In genomic region chr6:34465551-34466241, GRCh38 we compare ENCODE assay signal across 7 cellular contexts.
A peak's percentile ranks its signal among the peaks of the same experiment; 100 is the strongest.
DNase-seq lines count a peak whose midpoint lies in the region; ATAC-seq lines count a peak whose summit lies in the region.

TSS of gene PACSIN1 (plus strand) at chr6:34466076. CDS start at chr6:34526306, 60,230 bp downstream.

- no peaks in the 10 kb centered on the region for H3K9me3 ChIP-seq in iPS-15b (ENCODE audit: control insufficient read depth, insufficient read depth, low read length)
- no peaks in the 10 kb centered on the region for H3K9me3 ChIP-seq in stomach smooth muscle (ENCODE audit: control insufficient read depth in 2 of 2, low read length in 2 of 2)

- DNase-seq in EH (ENCODE audit: low read depth) (peak; percentile 19), NCI-H146 treated with DMSO at 0.1 percent for 48 hours (lab: John Stamatoyannopoulos, UW; ENCODE audit: unreplicated experiment) (peak; percentile 60)
- no peak for DNase-seq in stimulated activated naive CD4-positive, alpha-beta T cell (lab: John Stamatoyannopoulos, UW)

- H3K27ac ChIP-seq in angular gyrus (ENCODE audit: low read depth, low read length) (peak within 1 kb of the TSS; percentile 85), stomach smooth muscle (ENCODE audit: low read length) (no peak within 1 kb of the TSS)

- ATAC-seq in GM21786 (IDR thresholded peaks at IDR 0.05; ENCODE audit: unreplicated experiment): no peak

- peaks cover 6% of the 10 kb centered on the region for H3K27me3 ChIP-seq in iPS-15b (ENCODE audit: control insufficient read depth, insufficient read depth, low read length)
- peaks cover 14 to 19% of the 10 kb centered on the region in 2 donors for H3K27me3 ChIP-seq in stomach smooth muscle (ENCODE audit: control insufficient read depth in 1 of 2, insufficient read depth in 2 of 2, low read length in 2 of 2)

- H3K9ac ChIP-seq in iPS-15b (ENCODE audit: low read depth, low read length): peak within 1 kb of the TSS; percentile 12
- H3K9ac ChIP-seq in stomach smooth muscle (ENCODE audit: low read length in 2 of 2): no peak within 1 kb of the TSS

- H3K36me3 ChIP-seq in iPS-15b (ENCODE audit: control insufficient read depth, insufficient read depth, low read length): no peaks in the 10 kb centered on the region
- H3K36me3 ChIP-seq in stomach smooth muscle (ENCODE audit: control insufficient read depth in 2 of 2, insufficient read depth in 2 of 2, low read length in 2 of 2): no peaks in the 10 kb centered on the region

- H3K4me3 ChIP-seq in iPS-15b (ENCODE audit: low read depth, low read length) (peak within 1 kb of the TSS; percentile 67), stomach smooth muscle (ENCODE audit: low read length in 2 of 2) (peak within 1 kb of the TSS; percentile 43 to 47)

- H3K4me1 ChIP-seq in iPS-15b (ENCODE audit: control insufficient read depth, insufficient read depth, low read length): peaks cover 7% of the 10 kb centered on the region
- peaks cover 5% of the 10 kb centered on the region for H3K4me1 ChIP-seq in stomach smooth muscle (ENCODE audit: control insufficient read depth, insufficient read depth, low read length)

Comparison
In these comparisons a context has a peak if more than half of its experiments do, and no peak if none do; other contexts are left out.
1. DNase-seq: peak in EH (single experiment) and NCI-H146 treated with DMSO at 0.1 percent for 48 hours (single experiment); none in stimulated activated naive CD4-positive, alpha-beta T cell (0 of 6).